In genomic region chr17:68867759-68868516, GRCh38 we compare ENCODE assay signal across 21 cellular contexts.
"Had no signal": no experiment of that assay in that cellular context is flagged by ENCODE, and none has a peak within 500 bp of the region (broad histone marks: within the 10 kb centered on the region; RNA-seq: fewer than 3 reads in every experiment).

No MANE protein-coding gene starts in this region.

- H3K4me1 ChIP-seq: breast epithelium, gastrocnemius medialis, pancreas, upper lobe of left lung had no signal

- H3K36me3 ChIP-seq: adrenal gland, neutrophil, pancreas, upper lobe of left lung, WERI-Rb-1 had no signal

- ATAC-seq: esophagus mucosa; gastrocnemius medialis; natural killer cell treated with Interleukin-12 subunit alpha and Interleukin-12 subunit beta and Interleukin-15 and Interleukin-18, amount 100 ng/mL, for 72 hours; stimulated activated memory B cell treated with anti-CD40 and anti-IgM and Interleukin-4, amounts not matched to agents 10 μg/mL and 1 μg/mL and 100 μg/mL, for 72 hours had no signal

- H3K27me3 ChIP-seq: adrenal gland, breast epithelium, gastrocnemius medialis, neutrophil, pancreas, testis, upper lobe of left lung had no signal

- H3K36me3 Mint-ChIP-seq: activated naive CD4-positive, alpha-beta T cell treated with anti-CD3 and anti-CD28 coated beads, Interleukin-2, amount 50 U/mL, for 24 hours; mesothelial cell of epicardium; natural killer cell treated with Interleukin-12 subunit alpha and Interleukin-12 subunit beta and Interleukin-15 and Interleukin-18, amount 100 ng/mL, for 72 hours; stimulated activated memory B cell treated with anti-CD40 and anti-IgM and Interleukin-4, amounts not matched to agents 10 μg/mL and 1 μg/mL and 100 μg/mL, for 72 hours had no signal

- H3K9me3 Mint-ChIP-seq: natural killer cell treated with Interleukin-12 subunit alpha and Interleukin-12 subunit beta and Interleukin-15 and Interleukin-18, amount 100 ng/mL, for 72 hours; stimulated activated memory B cell treated with anti-CD40 and anti-IgM and Interleukin-4, amounts not matched to agents 10 μg/mL and 1 μg/mL and 100 μg/mL, for 72 hours had no signal

- H3K4me1 Mint-ChIP-seq: activated naive CD4-positive, alpha-beta T cell treated with anti-CD3 and anti-CD28 coated beads, Interleukin-2, amount 50 U/mL, for 24 hours; mesothelial cell of epicardium; stimulated activated memory B cell treated with anti-CD40 and anti-IgM and Interleukin-4, amounts not matched to agents 10 μg/mL and 1 μg/mL and 100 μg/mL, for 72 hours had no signal

- H3K9me3 ChIP-seq: adrenal gland, gastrocnemius medialis, neutrophil, pancreas, testis, upper lobe of left lung had no signal

- DNase-seq: activated CD4-positive, alpha-beta T cell treated with anti-CD3 and anti-CD28 coated beads for 1 hour; activated CD8-positive, alpha-beta memory T cell treated with anti-CD3 and anti-CD28 coated beads for 24 hours; activated gamma-delta T cell; gastrocnemius medialis; head of caudate nucleus; kidney; stimulated activated CD4-positive, alpha-beta T cell treated with anti-CD3 and anti-CD28 coated beads, Interleukin-4, amount 100 ng/mL, for 4 hours; upper lobe of left lung; WERI-Rb-1 had no signal

- H3K4me3 ChIP-seq: adrenal gland, breast epithelium, coronary artery, gastrocnemius medialis, pancreas, smooth muscle cell, testis, upper lobe of left lung had no signal

- H3K4me3 Mint-ChIP-seq: activated naive CD4-positive, alpha-beta T cell treated with anti-CD3 and anti-CD28 coated beads, Interleukin-2, amount 50 U/mL, for 24 hours; mesothelial cell of epicardium; natural killer cell treated with Interleukin-12 subunit alpha and Interleukin-12 subunit beta and Interleukin-15 and Interleukin-18, amount 100 ng/mL, for 72 hours; stimulated activated memory B cell treated with anti-CD40 and anti-IgM and Interleukin-4, amounts not matched to agents 10 μg/mL and 1 μg/mL and 100 μg/mL, for 72 hours had no signal

- H3K27ac ChIP-seq: breast epithelium, coronary artery, gastrocnemius medialis, neutrophil, pancreas, testis, upper lobe of left lung, WERI-Rb-1 had no signal
